Comparison of ENCODE assay signal across 8 cellular contexts in genomic region chr15:68055224-68055705, GRCh38. TPM values are rescaled to one million over a fixed set of nuclear protein-coding genes. Genes with fewer than 3 reads are reported as not detected.
A peak's percentile ranks its signal among the peaks of the same experiment; 100 is the strongest.
DNase-seq lines count a peak whose midpoint lies in the region; ATAC-seq, FAIRE-seq and TF ChIP-seq lines count a peak whose summit lies in the region.

No MANE protein-coding gene starts in this region.

- dilution Hi-C loops in endothelial cell of umbilical vein (cut with MboI; ENCODE audit: extremely low pct_ligation_motif_present, low sequenced_read_pairs): no loop called here

- H3K36me3 ChIP-seq in endothelial cell of umbilical vein (ENCODE audit: control insufficient read depth in 2 of 2, extremely low read depth in 1 of 2, insufficient read depth in 2 of 2, low read length in 2 of 2) (no peaks in the 10 kb centered on the region), muscle layer of duodenum (ENCODE audit: control insufficient read depth in 1 of 2, insufficient read depth in 2 of 2, low read length in 2 of 2) (no peaks in the 10 kb centered on the region)

- DNase-seq in GM10248 (ENCODE audit: extremely low spot score) (peak; percentile 70), HFF-Myc (ENCODE audit: extremely low read depth, low read depth) (no peak), NCI-H446 treated with DMSO at 0.1 percent for 48 hours (lab: John Stamatoyannopoulos, UW) (peak; percentile 8), endothelial cell of umbilical vein (ENCODE audit: low read depth, low spot score) (peak; percentile 42)
- DNase-seq in activated CD8-positive, alpha-beta memory T cell treated with anti-CD3 and anti-CD28 coated beads for 4 hours (ENCODE audit: low read depth in 2 of 2): peak; percentile 28 to 44
- peak; percentile 7 to 74 for DNase-seq in stimulated activated CD8-positive, alpha-beta memory T cell treated with anti-CD3 and anti-CD28 coated beads, Interleukin-7, amount 100 ng/mL, for 48 hours (ENCODE audit: extremely low read depth in 1 of 2, low read depth in 1 of 2)

- no peak for ATAC-seq in HG02678 (IDR thresholded peaks at IDR 0.05; ENCODE audit: unreplicated experiment)

- FAIRE-seq in endothelial cell of umbilical vein (lab: Jason Lieb, UNC): no peak

- intact Hi-C loops in endothelial cell of umbilical vein (cut with micrococcal nuclease): loop anchor here (2.0 to 10.0 kb wide), 2 partner anchors 100 to 520 kb away; no protein-coding TSS in a partner anchor

- H3K27me3 ChIP-seq in endothelial cell of umbilical vein (ENCODE audit: control insufficient read depth in 2 of 2, insufficient read depth in 2 of 2, low read length in 2 of 2) (peaks cover 1 to 7% of the 10 kb centered on the region in 2 experiments), muscle layer of duodenum (ENCODE audit: low read depth, low read length) (no peaks in the 10 kb centered on the region)

- H3K9me3 ChIP-seq in endothelial cell of umbilical vein (replicated peaks; ENCODE audit: control insufficient read depth, insufficient read depth, low read length): no peaks in the 10 kb centered on the region
- H3K9me3 ChIP-seq in muscle layer of duodenum (ENCODE audit: control insufficient read depth in 1 of 2, low read length in 2 of 2): no peaks in the 10 kb centered on the region

- no peaks in the 10 kb centered on the region for H3K9me1 ChIP-seq in endothelial cell of umbilical vein (replicated peaks; ENCODE audit: control insufficient read depth, extremely low read depth, insufficient read depth, low read length)

- peaks cover 15% of the 10 kb centered on the region for H3K4me1 ChIP-seq in endothelial cell of umbilical vein (ENCODE audit: control insufficient read depth, extremely low read depth, insufficient read depth, low read length)
- peaks cover 12 to 34% of the 10 kb centered on the region in 2 donors for H3K4me1 ChIP-seq in muscle layer of duodenum (ENCODE audit: control insufficient read depth in 1 of 2, insufficient read depth in 2 of 2, low read length in 2 of 2)

- CTCF ChIA-PET in GM10248 (lab: Yijun Ruan, JAX): interaction anchor here (0.8 to 1.8 kb wide), 5 partner anchors 35 to 61 kb away, joined by 3 to 4 read pairs (median 3); no protein-coding TSS in a partner anchor
- CTCF ChIA-PET in endothelial cell of umbilical vein (lab: Charles Lee): interaction anchor here (0.6 to 4.2 kb wide), 6 partner anchors 9 to 191 kb away, joined by 3 to 41 read pairs (median 3); no protein-coding TSS in a partner anchor

- peak overlapping the region; percentile 95 for H3K4me2 ChIP-seq in endothelial cell of umbilical vein (ENCODE audit: insufficient read depth, low read length)

- peak overlapping the region; percentile 2 for H2AFZ ChIP-seq in endothelial cell of umbilical vein (ENCODE audit: low read depth, low read length)

- TF ChIP-seq POLR2A in endothelial cell of umbilical vein (IDR thresholded peaks at IDR 0.05; ENCODE audit: low read depth, low read length): no peak

- H3K27ac ChIP-seq in endothelial cell of umbilical vein (ENCODE audit: insufficient read depth, low read depth, low read length) (peak overlapping the region; percentile 39), muscle layer of duodenum (ENCODE audit: low read length) (peak overlapping the region; percentile 82)

- peaks cover 6% of the 10 kb centered on the region for H4K20me1 ChIP-seq in endothelial cell of umbilical vein (replicated peaks; ENCODE audit: control insufficient read depth, extremely low read depth, insufficient read depth, low read length)

- peaks cover 61% of the 10 kb centered on the region for H3K79me2 ChIP-seq in endothelial cell of umbilical vein (ENCODE audit: control insufficient read depth, insufficient read depth, low read length)

- no peak for TF ChIP-seq CTCF in GM10248 (IDR thresholded peaks at IDR 0.05; ENCODE audit: control extremely low read depth, extremely low read depth, low read depth, missing control alignments)
- no peak for TF ChIP-seq CTCF in HFF-Myc (IDR thresholded peaks at IDR 0.05; ENCODE audit: low read depth, low read length, missing control alignments)
- no peak for TF ChIP-seq CTCF in endothelial cell of umbilical vein (IDR thresholded peaks at IDR 0.05; ENCODE audit: extremely low read depth in 1 of 2, insufficient read depth in 1 of 2, low read depth in 1 of 2, low read length in 2 of 2)

- BruUV-seq in endothelial cell of umbilical vein (replicated peaks; lab: Mats Ljungman, UMichigan): TSS peak; percentile 27

- POLR2A ChIA-PET in GM10248 (lab: Yijun Ruan, JAX) (no interaction called here), endothelial cell of umbilical vein (lab: Charles Lee) (interaction anchor here (0.6 to 1.1 kb wide), 2 partner anchors 10 to 63 kb away, joined by 4 read pairs; no protein-coding TSS in a partner anchor)

- H3K4me3 ChIP-seq in HFF-Myc (replicated peaks; ENCODE audit: low read depth, low read length): peak overlapping the region; percentile 86
- H3K4me3 ChIP-seq in endothelial cell of umbilical vein (replicated peaks in 1 of 3; ENCODE audit: insufficient read depth in 1 of 3, low read depth in 1 of 3, low read length in 3 of 3): peak overlapping the region; percentile 88 to 97 (median 91)
- H3K4me3 ChIP-seq in muscle layer of duodenum (ENCODE audit: low read depth in 1 of 2, low read length in 2 of 2): peak overlapping the region; percentile 98

- H3K9ac ChIP-seq in endothelial cell of umbilical vein (replicated peaks; ENCODE audit: extremely low read depth, insufficient read depth, low read length): peak overlapping the region; percentile 81

TF ChIP-seq in endothelial cell of umbilical vein, 7 proteins besides CTCF, POLR2A, EP300 and RAD21:
- TF ChIP-seq EZH2 (IDR thresholded peaks at IDR 0.05; ENCODE audit: borderline replicate concordance, low read depth, low read length, severe bottlenecking): no peak
- no peak for TF ChIP-seq JUN (IDR thresholded peaks at IDR 0.05; ENCODE audit: borderline replicate concordance, insufficient read depth, insufficient read length, low read depth)
- TF ChIP-seq, protein P1, sequence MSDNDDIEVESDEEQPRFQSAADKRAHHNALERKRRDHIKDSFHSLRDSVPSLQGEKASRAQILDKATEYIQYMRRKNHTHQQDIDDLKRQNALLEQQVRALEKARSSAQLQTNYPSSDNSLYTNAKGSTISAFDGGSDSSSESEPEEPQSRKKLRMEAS (IDR thresholded peaks at IDR 0.05; ENCODE audit: insufficient read depth, insufficient read length): no peak
- no peak for TF ChIP-seq GATA2 (IDR thresholded peaks at IDR 0.05; ENCODE audit: insufficient read depth, insufficient read length, low read depth, low read length)
- TF ChIP-seq MYC (IDR thresholded peaks at IDR 0.05; ENCODE audit: low read depth, low read length): no peak
- no peak for TF ChIP-seq FOS (IDR thresholded peaks at IDR 0.05; ENCODE audit: borderline replicate concordance, insufficient read depth, low read length)
- TF ChIP-seq POLR2AphosphoS5 (IDR thresholded peaks at IDR 0.05; ENCODE audit: insufficient read depth, low read depth, low read length): no peak

RNA-seq across cellular contexts. Expression of gene PIAS1, which starts 1.1 kb away (rescaled TPM):
- total RNA-seq in endothelial cell of umbilical vein: 24.2 and 32.3 TPM in 2 replicates
- polyA plus RNA-seq in endothelial cell of umbilical vein: 23.7 and 29.0 TPM in 2 replicates
- polyA plus RNA-seq in endothelial cell of umbilical vein (2011; cell fraction: cytosol; rRNA removed): 16.0 and 18.9 TPM in 2 replicates
- polyA plus RNA-seq in endothelial cell of umbilical vein (2011; cell fraction: nucleus; rRNA removed): 51.2 and 58.7 TPM in 2 replicates
- polyA plus RNA-seq in endothelial cell of umbilical vein (2012): 20.5 and 22.7 TPM in 2 replicates
- 105 and 109 TPM in 2 replicates for polyA minus RNA-seq in endothelial cell of umbilical vein
- 28.0 TPM for polyA minus RNA-seq in endothelial cell of umbilical vein (2011; cell fraction: cytosol; rRNA and poly(A)+ RNA removed)
- 128 and 187 TPM in 2 replicates for polyA minus RNA-seq in endothelial cell of umbilical vein (2011; cell fraction: nucleus; rRNA and poly(A)+ RNA removed)
